In the genomic region with DNA sequence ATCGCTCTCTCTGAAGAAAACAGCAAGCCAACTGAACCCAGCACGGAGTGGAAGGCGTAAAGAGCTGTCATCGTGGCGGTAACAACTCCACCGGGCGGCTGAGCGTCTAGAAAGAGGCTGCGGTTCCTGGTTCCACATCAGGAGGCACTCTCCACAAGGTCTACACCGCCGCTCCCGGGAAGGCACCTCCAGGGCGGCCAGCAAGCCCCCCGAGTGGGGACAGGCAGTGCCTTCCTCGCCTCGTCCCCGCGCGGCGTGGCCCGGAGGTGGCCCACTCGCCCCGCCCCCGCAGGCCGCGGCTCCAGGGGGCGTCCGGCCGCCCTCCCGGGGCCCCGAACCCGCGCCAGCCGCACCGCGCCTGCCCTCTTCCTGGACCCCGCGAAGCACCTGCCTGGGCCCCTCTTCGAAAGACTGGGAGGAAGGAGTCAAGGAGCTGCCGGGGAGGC, we compare ENCODE assay signal across 8 cellular contexts. TPM values are rescaled to one million over a fixed set of nuclear protein-coding genes. Genes with fewer than 3 reads are reported as not detected.
DNase-seq lines count a peak whose midpoint lies in the region; ATAC-seq and TF ChIP-seq lines count a peak whose summit lies in the region.

No MANE protein-coding gene starts in this region.

- no peaks in the 10 kb centered on the region; the same call in 2 of the 3 replicates for H3K36me3 Mint-ChIP-seq in GM23338 (ENCODE audit: low read depth)

- H3K4me3 Mint-ChIP-seq in GM23338, result peak overlapping the region; percentile 83

- H3K27me3 Mint-ChIP-seq in GM23338 (ENCODE audit: insufficient read depth, low read depth, poor library complexity), result peaks cover 4% of the 10 kb centered on the region

- DNase-seq in GM23338 (ENCODE audit: low spot score) (peak; percentile 60), inferior parietal cortex (ENCODE audit: extremely low spot score) (no peak)
- DNase-seq in activated CD4-positive, alpha-beta T cell treated with anti-CD3 and anti-CD28 coated beads, Interleukin-2, amount 50 U/mL, for 1 hour, result peak; percentile 41
- DNase-seq in stimulated activated CD8-positive, alpha-beta memory T cell treated with anti-CD3 and anti-CD28 coated beads, Interleukin-7, amount 100 ng/mL, for 4 hours (ENCODE audit: low read depth in 2 of 2), result peak; percentile 21 to 44

- H3K4me3 ChIP-seq in GM23338 (peak overlapping the region; percentile 90), endocrine pancreas (ENCODE audit: control insufficient read depth, insufficient read depth, low read length) (peak overlapping the region; percentile 97), mucosa of rectum (ENCODE audit: low read length in 2 of 2) (peak overlapping the region; percentile 98 to 99)

- H3K27ac ChIP-seq in GM23338 (ENCODE audit: low read depth), result peak overlapping the region; percentile 90
- H3K27ac ChIP-seq in mucosa of rectum (ENCODE audit: low read depth in 2 of 2, low read length in 2 of 2), result peak overlapping the region; percentile 85 to 88

- H3K79me2 ChIP-seq in GM23338 (replicated peaks; ENCODE audit: insufficient read depth), result peaks cover 46% of the 10 kb centered on the region

- H3K9me3 ChIP-seq in endocrine pancreas (ENCODE audit: control insufficient read depth, low read length) (no peaks in the 10 kb centered on the region), mucosa of rectum (ENCODE audit: control insufficient read depth in 2 of 2, low read length in 2 of 2) (no peaks in the 10 kb centered on the region)

- peaks cover 8% of the 10 kb centered on the region for H3K4me1 Mint-ChIP-seq in GM23338

- H3F3A ChIP-seq in GM23338 (replicated peaks; ENCODE audit: low read depth), result no peaks in the 10 kb centered on the region

- H3K9ac ChIP-seq in endocrine pancreas (ENCODE audit: control insufficient read depth, insufficient read depth, low read length), result peak overlapping the region; percentile 91
- H3K9ac ChIP-seq in mucosa of rectum (ENCODE audit: low read depth in 1 of 2, low read length in 2 of 2), result peak overlapping the region; percentile 86 to 95

- 0 out of 2 replicates have a peak, but pooled peaks cover 10% of the 10 kb centered on the region for H3K4me1 ChIP-seq in GM23338 (ENCODE audit: insufficient read depth)
- peaks cover 4% of the 10 kb centered on the region for H3K4me1 ChIP-seq in endocrine pancreas (ENCODE audit: control insufficient read depth, insufficient read depth, low read length)
- H3K4me1 ChIP-seq in mucosa of rectum (ENCODE audit: control insufficient read depth in 2 of 2, insufficient read depth in 2 of 2, low read length in 2 of 2), result peaks cover 0 to 5% of the 10 kb centered on the region in 2 donors

- H4K20me1 ChIP-seq in GM23338 (replicated peaks; ENCODE audit: insufficient read depth), result peaks cover 6% of the 10 kb centered on the region; the same call in 1 of the 2 replicates

- H3K9me3 Mint-ChIP-seq in GM23338, result no peaks in the 10 kb centered on the region

- H3K27ac Mint-ChIP-seq in GM23338, result 0 out of 2 replicates have a peak overlapping the region, but pooled peaks have one; percentile 91

- H3K4me2 ChIP-seq in GM23338, result peak overlapping the region; percentile 87

- no peaks in the 10 kb centered on the region for H3K9me2 ChIP-seq in GM23338 (ENCODE audit: insufficient read depth)

- H3K27me3 ChIP-seq in GM23338 (ENCODE audit: insufficient read depth) (peaks cover 8% of the 10 kb centered on the region), endocrine pancreas (ENCODE audit: control insufficient read depth, insufficient read depth, low read length) (no peaks in the 10 kb centered on the region), mucosa of rectum (ENCODE audit: control insufficient read depth in 2 of 2, insufficient read depth in 2 of 2, low read length in 2 of 2) (no peaks in the 10 kb centered on the region)

- peak overlapping the region; percentile 93 for H2AFZ ChIP-seq in GM23338

- H3K36me3 ChIP-seq in GM23338 (ENCODE audit: insufficient read depth), result no peaks in the 10 kb centered on the region
- H3K36me3 ChIP-seq in endocrine pancreas (ENCODE audit: control insufficient read depth, insufficient read depth, low read length), result no peaks in the 10 kb centered on the region
- H3K36me3 ChIP-seq in mucosa of rectum (ENCODE audit: control insufficient read depth in 2 of 2, insufficient read depth in 2 of 2, low read length in 2 of 2), result no peaks in the 10 kb centered on the region

- peak; percentile 21 for ATAC-seq in GM23338

- TF ChIP-seq CTCF in GM12874 (IDR thresholded peaks at IDR 0.05; ENCODE audit: insufficient read depth, low read depth, low read length) (peak; percentile 15; the same call in 1 of the 2 replicates), GM23338 (conservative IDR thresholded peaks at IDR 0.05; ENCODE audit: low read depth in 2 of 2) (peak; percentile 29 to 37), LNCAP (IDR thresholded peaks at IDR 0.05) (peak; percentile 61)

TF ChIP-seq in GM23338, 12 proteins besides CTCF, POLR2A, EP300 and RAD21:
- no peak for TF ChIP-seq EZH2phosphoT487 (IDR thresholded peaks at IDR 0.05; ENCODE audit: unreplicated experiment)
- TF ChIP-seq CREB1 (CRISPR knock-in tag; IDR thresholded peaks at IDR 0.05; ENCODE audit: low read depth), result 0 out of 2 replicates have a peak, but pooled peaks have one; percentile 2
- no peak for TF ChIP-seq ZNF114 (CRISPR knock-in tag; IDR thresholded peaks at IDR 0.05)

RNA-seq across cellular contexts. Expression of a gene that starts 0.7 kb away (rescaled TPM):
- 4.6 and 7.2 TPM in 2 replicates for total RNA-seq in GM23338 (2014; rRNA removed; shearing (Covaris generic))
- 2.9 and 3.3 TPM in 2 replicates for polyA plus RNA-seq in GM23338 (2016; fragmentation: Nextera tagmentation; extraction: Ambion mirVana)
